Comparison of ENCODE assay signal across 8 cellular contexts in the genomic region with DNA sequence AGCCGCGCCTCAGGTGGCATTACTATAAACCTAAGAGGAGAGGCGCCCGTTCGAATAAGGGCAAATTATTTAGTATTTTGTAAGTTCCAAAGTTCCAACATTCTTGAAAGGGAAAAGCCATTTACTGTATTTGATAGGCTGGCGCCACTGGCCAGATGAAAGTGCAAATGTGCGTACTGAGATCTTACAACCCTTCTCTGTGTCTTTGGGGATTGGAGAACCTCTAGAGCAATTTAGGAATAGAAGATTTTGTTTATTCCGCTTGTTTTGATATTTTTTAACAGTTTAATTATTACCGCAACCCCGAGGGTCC. TPM values are rescaled to one million over a fixed set of nuclear protein-coding genes. Genes with fewer than 3 reads are reported as not detected.
A peak's percentile ranks its signal among the peaks of the same experiment; 100 is the strongest.
DNase-seq lines count a peak whose midpoint lies in the region; ATAC-seq and TF ChIP-seq lines count a peak whose summit lies in the region.

No MANE protein-coding gene starts in this region.

- no peak overlapping the region for H3K27ac ChIP-seq in OCI-LY7 (ENCODE audit: low read depth, low read length, poor library complexity, severe bottlenecking)

- H3K4me3 ChIP-seq in OCI-LY7 (ENCODE audit: low read depth, low read length, poor library complexity, severe bottlenecking) (no peak overlapping the region), epithelial cell of esophagus (ENCODE audit: low read length) (peak overlapping the region; percentile 93), neuron (ENCODE audit: low read length) (peak overlapping the region; percentile 76)

- no peaks in the 10 kb centered on the region for H3K36me3 Mint-ChIP-seq in CD14-positive monocyte

- no TSS peak for BruUV-seq in OCI-LY7 (replicated peaks; lab: Mats Ljungman, UMichigan)

- POLR2A ChIA-PET in OCI-LY7 (lab: Charles Lee), result no interaction called here

- H3K4me2 ChIP-seq in OCI-LY7 (ENCODE audit: low read length), result peak overlapping the region; percentile 51; the same call in 1 of the 2 replicates

- H3K4me1 ChIP-seq in OCI-LY7 (ENCODE audit: insufficient read depth, low read length, poor library complexity, severe bottlenecking) (no peaks in the 10 kb centered on the region), neuron (ENCODE audit: insufficient read depth, low read length) (peaks cover 14% of the 10 kb centered on the region)

- no peaks in the 10 kb centered on the region for H3K9me2 ChIP-seq in OCI-LY7 (ENCODE audit: insufficient read depth, low read length)

- intact Hi-C loops in CD14-positive monocyte (cut with micrococcal nuclease) (no loop called here), OCI-LY7 (cut with micrococcal nuclease; ENCODE audit: unreplicated experiment) (no loop called here)

- no peak for ATAC-seq in activated CD4-positive, CD25-positive, alpha-beta regulatory T cell treated with anti-CD3 and anti-CD28 coated beads, Interleukin-2, amount 50 U/mL, for 24 hours

- H3K9me3 Mint-ChIP-seq in CD14-positive monocyte, result peaks cover 0 to 3% (median 0%) of the 10 kb centered on the region in 7 donors

- H3K4me3 Mint-ChIP-seq in CD14-positive monocyte, result peak overlapping the region; percentile 88 to 93

- no peak for DNase-seq in CD14-positive monocyte (ENCODE audit: low spot score)
- no peak for DNase-seq in OCI-LY7 (ENCODE audit: low spot score)
- no peak for DNase-seq in epithelial cell of esophagus (ENCODE audit: low read depth)
- no peak for DNase-seq in cerebellar cortex (ENCODE audit: low spot score)
- DNase-seq in NCI-H774 (lab: John Stamatoyannopoulos, UW), result no peak
- no peak for DNase-seq in hypothalamus (lab: John Stamatoyannopoulos, UW)

- no peaks in the 10 kb centered on the region for H3K79me2 ChIP-seq in OCI-LY7 (ENCODE audit: insufficient read depth, low read depth, low read length)

- H2AFZ ChIP-seq in OCI-LY7 (ENCODE audit: low read length) (no peak overlapping the region), neuron (ENCODE audit: low read depth, low read length) (peak overlapping the region; percentile 79)

- no peaks in the 10 kb centered on the region for H3K36me3 ChIP-seq in OCI-LY7 (ENCODE audit: insufficient read depth, low read length)
- peaks cover 6% of the 10 kb centered on the region for H3K36me3 ChIP-seq in neuron (ENCODE audit: insufficient read depth, low read length)

- peaks cover 10 to 26% (median 11%) of the 10 kb centered on the region in 3 donors for H3K27me3 Mint-ChIP-seq in CD14-positive monocyte (ENCODE audit: low read depth in 3 of 3)

- no peaks in the 10 kb centered on the region for H3K27me3 ChIP-seq in neuron (ENCODE audit: insufficient read depth, low read length)

- TF ChIP-seq CTCF in CD14-positive monocyte (IDR thresholded peaks at IDR 0.05) (no peak), OCI-LY7 (conservative IDR thresholded peaks at IDR 0.05; ENCODE audit: low read length) (no peak), epithelial cell of esophagus (IDR thresholded peaks at IDR 0.05; ENCODE audit: insufficient read depth, low read depth, low read length, missing control alignments) (no peak)

- H4K20me1 ChIP-seq in OCI-LY7 (ENCODE audit: insufficient read depth, low read length), result no peaks in the 10 kb centered on the region

- CTCF ChIA-PET in OCI-LY7 (lab: Charles Lee; ENCODE audit: unreplicated experiment), result no interaction called here

- peak overlapping the region in 2 of 7 donors; percentile 49 to 80 for H3K27ac Mint-ChIP-seq in CD14-positive monocyte

- peaks cover 16% of the 10 kb centered on the region for H3K4me1 Mint-ChIP-seq in CD14-positive monocyte

- no peaks in the 10 kb centered on the region for H3K9me3 ChIP-seq in OCI-LY7 (ENCODE audit: low read length)
- no peaks in the 10 kb centered on the region for H3K9me3 ChIP-seq in neuron (ENCODE audit: low read length)

RNA-seq across cellular contexts. Expression of a gene that starts 0.5 kb away (rescaled TPM):
- polyA plus RNA-seq in CD14-positive monocyte, result 1 to 10 TPM in 1 of 2 donors, under 1 TPM in 1; 0.28 to 1.0 TPM
- 0.05 and 0.06 TPM in 2 replicates for total RNA-seq in OCI-LY7 (2014; rRNA removed; shearing (Covaris generic))
- total RNA-seq in OCI-LY7 (2022), result 1.5 and 2.2 TPM in 2 replicates

RNA-seq across cellular contexts. Expression of a gene that starts 22.1 kb away (rescaled TPM):
- polyA plus RNA-seq in CD14-positive monocyte, result not detected
- total RNA-seq in OCI-LY7 (2014; rRNA removed; shearing (Covaris generic)), result not detected in 2 replicates
- total RNA-seq in OCI-LY7 (2022), result not detected in 2 replicates
